In genomic region chr6:113377362-113377942, GRCh38 we compare ENCODE assay signal across 11 cellular contexts.
DNase-seq lines count a peak whose midpoint lies in the region; ATAC-seq lines count a peak whose summit lies in the region.
"Had no signal": no experiment of that assay in that cellular context is flagged by ENCODE, and none has a peak within 500 bp of the region (broad histone marks: within the 10 kb centered on the region; RNA-seq: fewer than 3 reads in every experiment).

No MANE protein-coding gene starts in this region.

- no peaks in the 10 kb centered on the region for H3K9me3 Mint-ChIP-seq in activated CD4-positive, alpha-beta memory T cell treated with anti-CD3 and anti-CD28 coated beads, Interleukin-2, amount 10 ng/mL, durations not matched to agents 7 days and 5 days
- H3K9me3 Mint-ChIP-seq: IgD-negative memory B cell had no signal

- DNase-seq in head of caudate nucleus = no peak
- no peak for DNase-seq in activated CD4-positive, alpha-beta memory T cell treated with anti-CD3 and anti-CD28 coated beads, Interleukin-2, amount 10 ng/mL, durations not matched to agents 7 days and 5 days
- no peak for DNase-seq in stimulated activated CD4-positive, alpha-beta T cell treated with anti-CD3 and anti-CD28 coated beads, Interleukin-1b, Interleukin-23, amount 100 ng/mL, for 48 hours
- no peak for DNase-seq in activated naive CD4-positive, alpha-beta T cell (lab: John Stamatoyannopoulos, UW)
- DNase-seq: PC-3; stimulated activated CD8-positive, alpha-beta memory T cell treated with anti-CD3 and anti-CD28 coated beads, Interleukin-4, amount 100 ng/mL, for 48 hours had no signal

- no peak overlapping the region for H3K27ac Mint-ChIP-seq in activated CD4-positive, alpha-beta memory T cell treated with anti-CD3 and anti-CD28 coated beads, Interleukin-2, amount 10 ng/mL, durations not matched to agents 7 days and 5 days
- H3K27ac Mint-ChIP-seq: IgD-negative memory B cell had no signal

- no peaks in the 10 kb centered on the region for H3K36me3 Mint-ChIP-seq in activated CD4-positive, alpha-beta memory T cell treated with anti-CD3 and anti-CD28 coated beads, Interleukin-2, amount 10 ng/mL, durations not matched to agents 7 days and 5 days (ENCODE audit: low read depth)

- no peaks in the 10 kb centered on the region for H3K27me3 Mint-ChIP-seq in activated CD4-positive, alpha-beta memory T cell treated with anti-CD3 and anti-CD28 coated beads, Interleukin-2, amount 10 ng/mL, durations not matched to agents 7 days and 5 days
- H3K27me3 Mint-ChIP-seq: IgD-negative memory B cell had no signal

- POLR2A ChIA-PET in activated CD4-positive, alpha-beta memory T cell treated with anti-CD3 and anti-CD28 coated beads, Interleukin-2, amount 10 ng/mL, durations not matched to agents 7 days and 5 days (lab: Charles Lee) = no interaction called here

- intact Hi-C loops in head of caudate nucleus (cut with DNase I) = no loop called here

- CTCF ChIA-PET in activated CD4-positive, alpha-beta memory T cell treated with anti-CD3 and anti-CD28 coated beads, Interleukin-2, amount 10 ng/mL, durations not matched to agents 7 days and 5 days (lab: Charles Lee) = no interaction called here

- H3K4me3 Mint-ChIP-seq in activated CD4-positive, alpha-beta memory T cell treated with anti-CD3 and anti-CD28 coated beads, Interleukin-2, amount 10 ng/mL, durations not matched to agents 7 days and 5 days = no peak overlapping the region
- H3K4me3 Mint-ChIP-seq: IgD-negative memory B cell had no signal

- H3K4me1 Mint-ChIP-seq in activated CD4-positive, alpha-beta memory T cell treated with anti-CD3 and anti-CD28 coated beads, Interleukin-2, amount 10 ng/mL, durations not matched to agents 7 days and 5 days = no peaks in the 10 kb centered on the region

- ATAC-seq in GM18498 (IDR thresholded peaks at IDR 0.05; ENCODE audit: unreplicated experiment) (peak; percentile 76), GM19467 (IDR thresholded peaks at IDR 0.05; ENCODE audit: unreplicated experiment) (peak; percentile 54), HG02938 (IDR thresholded peaks at IDR 0.05; ENCODE audit: unreplicated experiment) (peak; percentile 78), HG03571 (IDR thresholded peaks at IDR 0.05; ENCODE audit: unreplicated experiment) (peak; percentile 46)
- ATAC-seq: PC-3 had no signal
